Comparison of ENCODE assay signal across 8 cellular contexts in the genomic region with DNA sequence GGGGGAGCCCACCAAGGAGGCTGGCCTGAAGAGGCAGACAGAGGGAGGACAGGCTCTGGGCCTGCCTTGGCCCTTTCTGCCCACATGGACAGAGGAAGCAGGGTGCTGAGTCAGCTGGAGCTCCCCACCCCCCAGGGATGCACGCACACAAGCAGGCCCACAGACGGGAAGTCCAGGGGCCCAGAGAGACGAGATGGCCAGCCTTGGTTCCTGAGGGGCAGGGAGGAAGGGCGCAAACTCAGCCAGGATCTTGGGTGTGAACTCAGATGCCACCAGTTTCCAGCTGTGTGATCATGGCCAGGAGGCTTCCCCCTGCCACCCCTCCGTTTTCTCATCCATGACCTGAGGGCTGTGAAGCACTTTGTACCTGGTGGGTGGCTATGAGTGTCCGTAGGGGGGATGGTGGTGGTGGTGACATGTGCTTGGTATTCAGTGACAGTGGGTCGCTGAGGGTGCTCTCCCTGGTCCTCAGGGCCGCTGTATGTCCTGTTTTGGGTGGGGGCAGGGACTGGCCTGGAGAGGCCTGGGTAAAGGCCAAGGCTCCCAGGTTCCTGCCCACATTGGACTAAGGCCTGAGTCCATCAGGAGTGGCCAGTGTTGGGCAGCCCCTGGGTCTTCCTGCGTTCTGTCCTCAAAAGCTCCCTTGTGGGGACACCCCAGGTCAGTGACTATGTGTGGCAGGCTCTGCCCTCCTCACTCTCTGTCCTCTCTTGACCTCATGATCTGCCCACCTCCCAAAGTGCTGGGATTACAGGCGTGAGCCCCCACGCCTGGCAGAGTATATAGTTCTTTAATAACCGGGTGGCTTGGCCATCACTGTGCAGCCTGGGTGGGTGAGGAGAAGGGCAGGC. TPM values are rescaled to one million over a fixed set of nuclear protein-coding genes. Genes with fewer than 3 reads are reported as not detected.
DNase-seq lines count a peak whose midpoint lies in the region; ATAC-seq, FAIRE-seq and TF ChIP-seq lines count a peak whose summit lies in the region.

No MANE protein-coding gene starts in this region.

- TF ChIP-seq CTCF in endothelial cell of umbilical vein (IDR thresholded peaks at IDR 0.05; ENCODE audit: extremely low read depth in 1 of 2, insufficient read depth in 1 of 2, low read depth in 1 of 2, low read length in 2 of 2) (no peak), GM10248 (IDR thresholded peaks at IDR 0.05; ENCODE audit: control extremely low read depth, extremely low read depth, low read depth, missing control alignments) (no peak)

- peaks cover 0 to 71% (median 27%) of the 10 kb centered on the region in 4 donors for H3K4me1 Mint-ChIP-seq in CD4-positive, CD25-positive, alpha-beta regulatory T cell
- H3K4me1 Mint-ChIP-seq in naive thymus-derived CD8-positive, alpha-beta T cell = peaks cover 25 to 75% (median 65%) of the 10 kb centered on the region in 4 donors

- H3K9ac ChIP-seq in endothelial cell of umbilical vein (replicated peaks; ENCODE audit: extremely low read depth, insufficient read depth, low read length) = peak overlapping the region; percentile 20

- peaks cover 51% of the 10 kb centered on the region for H3K4me1 ChIP-seq in CD4-positive, CD25-positive, alpha-beta regulatory T cell (ENCODE audit: control insufficient read depth, insufficient read depth, low read length, poor library complexity, severe bottlenecking)
- H3K4me1 ChIP-seq in endothelial cell of umbilical vein (ENCODE audit: control insufficient read depth, extremely low read depth, insufficient read depth, low read length) = peaks cover 62% of the 10 kb centered on the region

- no peaks in the 10 kb centered on the region for H4K20me1 ChIP-seq in endothelial cell of umbilical vein (replicated peaks; ENCODE audit: control insufficient read depth, extremely low read depth, insufficient read depth, low read length)

- CTCF ChIA-PET in endothelial cell of umbilical vein (lab: Charles Lee) = interaction anchor here (0.6 to 1.2 kb wide), 4 partner anchors 12 to 269 kb away, joined by 3 to 4 read pairs (median 4); no protein-coding TSS in a partner anchor
- CTCF ChIA-PET in GM10248 (lab: Yijun Ruan, JAX) = interaction anchor here (1.6 kb wide), 1 partner anchor 38 kb away, joined by 3 read pairs; no protein-coding TSS in a partner anchor

- H3K9me3 Mint-ChIP-seq in CD4-positive, CD25-positive, alpha-beta regulatory T cell = peaks cover 0 to 2% (median 0%) of the 10 kb centered on the region in 7 donors
- H3K9me3 Mint-ChIP-seq in naive thymus-derived CD8-positive, alpha-beta T cell = peaks cover 0 to 1% (median 0%) of the 10 kb centered on the region in 9 donors

- peaks cover 35% of the 10 kb centered on the region for H3K79me2 ChIP-seq in endothelial cell of umbilical vein (ENCODE audit: control insufficient read depth, insufficient read depth, low read length)

- H2AFZ ChIP-seq in endothelial cell of umbilical vein (ENCODE audit: low read depth, low read length) = peak overlapping the region; percentile 68

- no peaks in the 10 kb centered on the region for H3K9me3 ChIP-seq in CD4-positive, CD25-positive, alpha-beta regulatory T cell (ENCODE audit: control insufficient read depth in 2 of 2, low read length in 2 of 2)
- H3K9me3 ChIP-seq in endothelial cell of umbilical vein (replicated peaks; ENCODE audit: control insufficient read depth, insufficient read depth, low read length) = no peaks in the 10 kb centered on the region

- no peaks in the 10 kb centered on the region for H3K36me3 ChIP-seq in CD4-positive, CD25-positive, alpha-beta regulatory T cell (ENCODE audit: control insufficient read depth, insufficient read depth, low read length)
- H3K36me3 ChIP-seq in endothelial cell of umbilical vein (ENCODE audit: control insufficient read depth in 2 of 2, extremely low read depth in 1 of 2, insufficient read depth in 2 of 2, low read length in 2 of 2) = no peaks in the 10 kb centered on the region

- H3K27me3 Mint-ChIP-seq in CD4-positive, CD25-positive, alpha-beta regulatory T cell = no peaks in the 10 kb centered on the region
- H3K27me3 Mint-ChIP-seq in naive thymus-derived CD8-positive, alpha-beta T cell = no peaks in the 10 kb centered on the region

- no peaks in the 10 kb centered on the region for H3K9me1 ChIP-seq in endothelial cell of umbilical vein (replicated peaks; ENCODE audit: control insufficient read depth, extremely low read depth, insufficient read depth, low read length)

- no peak for DNase-seq in CD4-positive, CD25-positive, alpha-beta regulatory T cell
- DNase-seq in RPMI7951 (ENCODE audit: low read depth) (peak; percentile 94), endothelial cell of umbilical vein (ENCODE audit: low read depth, low spot score) (peak; percentile 65), NCI-H526 treated with DMSO at 0.1 percent for 48 hours (lab: John Stamatoyannopoulos, UW) (no peak), NCI-H2081 treated with DMSO at 0.1 percent for 48 hours (lab: John Stamatoyannopoulos, UW) (no peak), GM10248 (ENCODE audit: extremely low spot score) (no peak), activated gamma-delta T cell treated with Interleukin-2 at 50 U/mL for 16 hours (no peak)
- DNase-seq in naive thymus-derived CD8-positive, alpha-beta T cell = peak in 1 of 10 donors; percentile 54

- dilution Hi-C loops in endothelial cell of umbilical vein (cut with MboI; ENCODE audit: extremely low pct_ligation_motif_present, low sequenced_read_pairs) = no loop called here

- POLR2A ChIA-PET in endothelial cell of umbilical vein (lab: Charles Lee) (no interaction called here), GM10248 (lab: Yijun Ruan, JAX) (no interaction called here)
- POLR2A ChIA-PET in naive thymus-derived CD8-positive, alpha-beta T cell (lab: Charles Lee) = interaction anchor here (1.1 to 7.9 kb wide), 3 partner anchors 9 to 23 kb away, joined by 3 to 91 read pairs (median 4); no protein-coding TSS in a partner anchor

- peak overlapping the region; percentile 81 to 89 (median 86) for H3K4me3 Mint-ChIP-seq in CD4-positive, CD25-positive, alpha-beta regulatory T cell
- peak overlapping the region in 9 of 10 donors; percentile 62 to 88 (median 86) for H3K4me3 Mint-ChIP-seq in naive thymus-derived CD8-positive, alpha-beta T cell

- no peak for ATAC-seq in CD4-positive, CD25-positive, alpha-beta regulatory T cell (ENCODE audit: low read depth in 2 of 2)
- no peak for ATAC-seq in naive thymus-derived CD8-positive, alpha-beta T cell

- BruUV-seq in endothelial cell of umbilical vein (replicated peaks; lab: Mats Ljungman, UMichigan) = no TSS peak

- H3K36me3 Mint-ChIP-seq in CD4-positive, CD25-positive, alpha-beta regulatory T cell = no peaks in the 10 kb centered on the region
- no peaks in the 10 kb centered on the region for H3K36me3 Mint-ChIP-seq in naive thymus-derived CD8-positive, alpha-beta T cell

- H3K27ac ChIP-seq in CD4-positive, CD25-positive, alpha-beta regulatory T cell (ENCODE audit: insufficient read depth, low read length, poor library complexity, severe bottlenecking) = no peak overlapping the region
- peak overlapping the region; percentile 76 for H3K27ac ChIP-seq in endothelial cell of umbilical vein (ENCODE audit: insufficient read depth, low read depth, low read length)

- peak; percentile 33 for TF ChIP-seq POLR2A in endothelial cell of umbilical vein (IDR thresholded peaks at IDR 0.05; ENCODE audit: low read depth, low read length)

- H3K4me2 ChIP-seq in endothelial cell of umbilical vein (ENCODE audit: insufficient read depth, low read length) = peak overlapping the region; percentile 35

- intact Hi-C loops in endothelial cell of umbilical vein (cut with micrococcal nuclease) = loop anchor here (1.0 kb wide), 1 partner anchor 17 kb away; no protein-coding TSS in a partner anchor

- H3K27ac Mint-ChIP-seq in CD4-positive, CD25-positive, alpha-beta regulatory T cell = peak overlapping the region in 2 of 3 donors; percentile 55 to 74
- H3K27ac Mint-ChIP-seq in naive thymus-derived CD8-positive, alpha-beta T cell = peak overlapping the region in 4 of 10 donors; percentile 12 to 67 (median 42)

- H3K4me3 ChIP-seq in CD4-positive, CD25-positive, alpha-beta regulatory T cell (ENCODE audit: low read depth, low read length) = no peak overlapping the region
- H3K4me3 ChIP-seq in endothelial cell of umbilical vein (replicated peaks in 1 of 3; ENCODE audit: insufficient read depth in 1 of 3, low read depth in 1 of 3, low read length in 3 of 3) = no peak overlapping the region

- FAIRE-seq in endothelial cell of umbilical vein (lab: Jason Lieb, UNC) = peak; percentile 90

- no peaks in the 10 kb centered on the region for H3K27me3 ChIP-seq in CD4-positive, CD25-positive, alpha-beta regulatory T cell (ENCODE audit: control insufficient read depth, insufficient read depth, low read length)
- H3K27me3 ChIP-seq in endothelial cell of umbilical vein (ENCODE audit: control insufficient read depth in 2 of 2, insufficient read depth in 2 of 2, low read length in 2 of 2) = no peaks in the 10 kb centered on the region

RNA-seq across cellular contexts. Expression of a gene that starts 2.0 kb away (rescaled TPM):
- 61.7 TPM for total RNA-seq in CD4-positive, CD25-positive, alpha-beta regulatory T cell
- polyA plus RNA-seq in CD4-positive, CD25-positive, alpha-beta regulatory T cell = 1 to 10 TPM; 7.6 to 8.6 (median 8.4) TPM
- total RNA-seq in RPMI7951 (2014; rRNA removed; shearing (Covaris generic)) = 22.0 and 24.8 TPM in 2 replicates
- 69.2 and 73.1 TPM in 2 replicates for total RNA-seq in endothelial cell of umbilical vein
- polyA plus RNA-seq in endothelial cell of umbilical vein = 62.9 and 73.9 TPM in 2 replicates
- polyA plus RNA-seq in endothelial cell of umbilical vein (2011; cell fraction: cytosol; rRNA removed) = 21.9 and 32.7 TPM in 2 replicates
- polyA plus RNA-seq in endothelial cell of umbilical vein (2011; cell fraction: nucleus; rRNA removed) = 220 and 232 TPM in 2 replicates
- 24.3 and 30.0 TPM in 2 replicates for polyA plus RNA-seq in endothelial cell of umbilical vein (2012)
- 149 and 192 TPM in 2 replicates for polyA minus RNA-seq in endothelial cell of umbilical vein
- 7.4 TPM for polyA minus RNA-seq in endothelial cell of umbilical vein (2011; cell fraction: cytosol; rRNA and poly(A)+ RNA removed)
- polyA minus RNA-seq in endothelial cell of umbilical vein (2011; cell fraction: nucleus; rRNA and poly(A)+ RNA removed) = 74.5 and 84.1 TPM in 2 replicates
- total RNA-seq in naive thymus-derived CD8-positive, alpha-beta T cell = 10 to 100 TPM; 27.8 to 28.3 TPM
- polyA plus RNA-seq in naive thymus-derived CD8-positive, alpha-beta T cell = 10 to 100 TPM in 1 of 3 donors, 1 to 10 TPM in 2; 4.8 to 10.8 (median 5.4) TPM

RNA-seq across cellular contexts. Expression of a gene that starts 38.8 kb away (rescaled TPM):
- 87.7 TPM for total RNA-seq in CD4-positive, CD25-positive, alpha-beta regulatory T cell
- polyA plus RNA-seq in CD4-positive, CD25-positive, alpha-beta regulatory T cell = 10 to 100 TPM; 43.9 to 53.3 (median 50.9) TPM
- 21.7 and 23.3 TPM in 2 replicates for total RNA-seq in RPMI7951 (2014; rRNA removed; shearing (Covaris generic))
- 49.0 and 52.1 TPM in 2 replicates for total RNA-seq in endothelial cell of umbilical vein
- polyA plus RNA-seq in endothelial cell of umbilical vein = 37.7 and 40.4 TPM in 2 replicates
- polyA plus RNA-seq in endothelial cell of umbilical vein (2011; cell fraction: cytosol; rRNA removed) = 36.9 and 45.5 TPM in 2 replicates
- polyA plus RNA-seq in endothelial cell of umbilical vein (2011; cell fraction: nucleus; rRNA removed) = 77.9 and 79.6 TPM in 2 replicates
- polyA plus RNA-seq in endothelial cell of umbilical vein (2012) = 38.1 and 44.1 TPM in 2 replicates
- polyA minus RNA-seq in endothelial cell of umbilical vein = 26.4 and 28.3 TPM in 2 replicates
- 8.7 TPM for polyA minus RNA-seq in endothelial cell of umbilical vein (2011; cell fraction: cytosol; rRNA and poly(A)+ RNA removed)
- polyA minus RNA-seq in endothelial cell of umbilical vein (2011; cell fraction: nucleus; rRNA and poly(A)+ RNA removed) = 12.2 and 25.3 TPM in 2 replicates
- 10 to 100 TPM; 48.1 to 48.4 TPM for total RNA-seq in naive thymus-derived CD8-positive, alpha-beta T cell
- 10 to 100 TPM; 34.2 to 52.5 (median 43.5) TPM for polyA plus RNA-seq in naive thymus-derived CD8-positive, alpha-beta T cell

RNA-seq across cellular contexts. Expression of a gene that starts 48.7 kb away (rescaled TPM):
- total RNA-seq in CD4-positive, CD25-positive, alpha-beta regulatory T cell = 242 TPM
- polyA plus RNA-seq in CD4-positive, CD25-positive, alpha-beta regulatory T cell = 100 to 1,000 TPM; 142 to 151 (median 145) TPM
- 115 and 136 TPM in 2 replicates for total RNA-seq in RPMI7951 (2014; rRNA removed; shearing (Covaris generic))
- 280 and 305 TPM in 2 replicates for total RNA-seq in endothelial cell of umbilical vein
- polyA plus RNA-seq in endothelial cell of umbilical vein = 219 and 240 TPM in 2 replicates
- 224 and 238 TPM in 2 replicates for polyA plus RNA-seq in endothelial cell of umbilical vein (2011; cell fraction: cytosol; rRNA removed)
- 419 and 491 TPM in 2 replicates for polyA plus RNA-seq in endothelial cell of umbilical vein (2011; cell fraction: nucleus; rRNA removed)
- 207 and 220 TPM in 2 replicates for polyA plus RNA-seq in endothelial cell of umbilical vein (2012)
- polyA minus RNA-seq in endothelial cell of umbilical vein = 189 and 232 TPM in 2 replicates
- 23.2 TPM for polyA minus RNA-seq in endothelial cell of umbilical vein (2011; cell fraction: cytosol; rRNA and poly(A)+ RNA removed)
- polyA minus RNA-seq in endothelial cell of umbilical vein (2011; cell fraction: nucleus; rRNA and poly(A)+ RNA removed) = 162 and 211 TPM in 2 replicates
- 100 to 1,000 TPM; 302 to 309 TPM for total RNA-seq in naive thymus-derived CD8-positive, alpha-beta T cell
- polyA plus RNA-seq in naive thymus-derived CD8-positive, alpha-beta T cell = 100 to 1,000 TPM; 129 to 151 (median 150) TPM

Comparison
In these comparisons a context has a peak if more than half of its experiments do, and no peak if none do; other contexts are left out.
1. DNase-seq: peak in RPMI7951 (single experiment) and endothelial cell of umbilical vein (single experiment); none in CD4-positive, CD25-positive, alpha-beta regulatory T cell (0 of 3), NCI-H526 treated with DMSO at 0.1 percent for 48 hours (single experiment), NCI-H2081 treated with DMSO at 0.1 percent for 48 hours (single experiment), GM10248 (single experiment) and activated gamma-delta T cell treated with Interleukin-2 at 50 U/mL for 16 hours (single experiment).